8 cellular contexts compared by ENCODE assay signal in genomic region chr3:179811321-179812095, GRCh38.
DNase-seq lines count a peak whose midpoint lies in the region; FAIRE-seq and TF ChIP-seq lines count a peak whose summit lies in the region.

No MANE protein-coding gene starts in this region.

- H3K14ac ChIP-seq in H1 (ENCODE audit: insufficient read length): no peak overlapping the region
- no peak overlapping the region for H3K14ac ChIP-seq in mesenchymal stem cell (ENCODE audit: low read length in 2 of 2)

- CTCF ChIA-PET in A673 (lab: Charles Lee): interaction anchor here (1.1 to 1.4 kb wide), 3 partner anchors 41 to 490 kb away, joined by 3 to 6 read pairs (median 3); no protein-coding TSS in a partner anchor
- CTCF ChIA-PET in HEK293T (lab: Yijun Ruan, JAX): interaction anchor here (0.8 to 1.5 kb wide), 3 partner anchors 40 to 784 kb away, joined by 3 read pairs; no protein-coding TSS in a partner anchor
- CTCF ChIA-PET in H1 (lab: Charles Lee; ENCODE audit: partially characterized antibody): interaction anchor here (0.6 to 3.3 kb wide), 45 partner anchors 10 to 844 kb away, joined by 3 to 29 read pairs (median 5); partner anchors contain the start of gene PEX5L

- TF ChIP-seq CTCF in A673 (conservative IDR thresholded peaks at IDR 0.05; ENCODE audit: low read depth, low read length) (peak; percentile 86), GM12874 (IDR thresholded peaks at IDR 0.05; ENCODE audit: insufficient read depth, low read depth, low read length) (peak; percentile 71; the same call in 1 of the 2 replicates), Loucy (conservative IDR thresholded peaks at IDR 0.05; ENCODE audit: low read length) (peak; percentile 93), H1 (IDR thresholded peaks at IDR 0.05; ENCODE audit: control extremely low read depth in 1 of 3, insufficient read depth in 1 of 3, low read depth in 1 of 3, low read length in 3 of 3) (peak; percentile 5 to 84 (median 79))

- no peaks in the 10 kb centered on the region for H3K4me1 ChIP-seq in A673 (ENCODE audit: insufficient read depth, low read length, poor library complexity, severe bottlenecking)
- peaks cover 8% of the 10 kb centered on the region for H3K4me1 ChIP-seq in Loucy (ENCODE audit: insufficient read depth, low read length, poor library complexity, severe bottlenecking)
- H3K4me1 ChIP-seq in H1 (replicated peaks in 1 of 4; ENCODE audit: control insufficient read depth in 3 of 4, insufficient read depth in 4 of 4, low read length in 3 of 4): no peaks in the 10 kb centered on the region
- no peaks in the 10 kb centered on the region for H3K4me1 ChIP-seq in mesenchymal stem cell (ENCODE audit: control insufficient read depth, insufficient read depth, low read depth, low read length)

- no peaks in the 10 kb centered on the region for H3K9me2 ChIP-seq in Loucy (replicated peaks; ENCODE audit: low read depth, low read length)

- H2BK12ac ChIP-seq in H1 (ENCODE audit: low read depth, low read length) (no peak overlapping the region), mesenchymal stem cell (ENCODE audit: low read length in 2 of 2) (no peak overlapping the region)

- H4K91ac ChIP-seq in H1 (replicated peaks; ENCODE audit: insufficient read length, low read length) (no peak overlapping the region), mesenchymal stem cell (ENCODE audit: low read length) (no peak overlapping the region)

- no peak for TF ChIP-seq EP300 in H1 (IDR thresholded peaks at IDR 0.05; ENCODE audit: borderline replicate concordance in 1 of 2, low read depth in 2 of 2, low read length in 2 of 2)

- H2BK15ac ChIP-seq in H1 (ENCODE audit: low read length) (no peak overlapping the region), mesenchymal stem cell (ENCODE audit: low read depth, poor library complexity, severe bottlenecking) (no peak overlapping the region)

- H3K79me1 ChIP-seq in H1 (ENCODE audit: low read depth, low read length) (no peaks in the 10 kb centered on the region), mesenchymal stem cell (replicated peaks; ENCODE audit: low read length, poor library complexity, severe bottlenecking) (no peaks in the 10 kb centered on the region)

- H3K27me3 ChIP-seq in A673 (replicated peaks; ENCODE audit: insufficient read depth, low read depth, low read length, poor library complexity) (no peaks in the 10 kb centered on the region), Loucy (ENCODE audit: insufficient read depth, low read length, poor library complexity, severe bottlenecking) (no peaks in the 10 kb centered on the region), H1 (replicated peaks in 1 of 4; ENCODE audit: control insufficient read depth in 3 of 4, extremely low read depth in 1 of 4, insufficient read depth in 3 of 4, low read length in 3 of 4) (no peaks in the 10 kb centered on the region), mesenchymal stem cell (ENCODE audit: control insufficient read depth in 1 of 2, insufficient read depth in 1 of 2, low read length in 2 of 2) (no peaks in the 10 kb centered on the region)

- H4K20me1 ChIP-seq in Loucy (ENCODE audit: insufficient read depth, low read length, poor library complexity, severe bottlenecking) (no peaks in the 10 kb centered on the region), H1 (replicated peaks in 1 of 2; ENCODE audit: control insufficient read depth in 1 of 2, insufficient read depth in 2 of 2, low read length in 2 of 2) (no peaks in the 10 kb centered on the region)

- intact Hi-C loops in A673 (cut with micrococcal nuclease; ENCODE audit: unreplicated experiment): loop anchor here (5.0 to 10.0 kb wide), 2 partner anchors 273 to 786 kb away; no protein-coding TSS in a partner anchor

- H2AFZ ChIP-seq in Loucy (ENCODE audit: low read length): peak overlapping the region; percentile 78
- peak overlapping the region; percentile 75; the same call in 1 of the 2 replicates for H2AFZ ChIP-seq in H1 (ENCODE audit: low read length)
- no peak overlapping the region for H2AFZ ChIP-seq in mesenchymal stem cell (ENCODE audit: low read depth, low read length)

- H3K23ac ChIP-seq in H1 (ENCODE audit: insufficient read length): no peak overlapping the region
- H3K23ac ChIP-seq in mesenchymal stem cell (ENCODE audit: low read length in 2 of 2): no peak overlapping the region

- H3K23me2 ChIP-seq in H1 (ENCODE audit: low read depth, low read length): no peaks in the 10 kb centered on the region

- no peak overlapping the region for H3K56ac ChIP-seq in H1 (replicated peaks; ENCODE audit: insufficient read length, low read depth, low read length)

- no peaks in the 10 kb centered on the region for H3K9me3 ChIP-seq in A673 (ENCODE audit: low read depth, low read length, poor library complexity, severe bottlenecking)
- no peaks in the 10 kb centered on the region for H3K9me3 ChIP-seq in Loucy (ENCODE audit: insufficient read depth, low read depth, low read length)
- H3K9me3 ChIP-seq in H1 (ENCODE audit: insufficient read depth in 2 of 2, low read depth in 1 of 2, low read length in 1 of 2): no peaks in the 10 kb centered on the region
- H3K9me3 ChIP-seq in mesenchymal stem cell (ENCODE audit: control insufficient read depth, low read length): no peaks in the 10 kb centered on the region

- H3F3A ChIP-seq in Loucy (ENCODE audit: low read depth): no peaks in the 10 kb centered on the region

- DNase-seq in A673 (ENCODE audit: low spot score) (peak; percentile 78), HEK293T (ENCODE audit: extremely low spot score) (peak; percentile 50), RPMI7951 (ENCODE audit: low read depth) (peak; percentile 68), H1 (ENCODE audit: low read depth in 1 of 2, low spot score in 2 of 2) (peak in 1 of 2 experiments; percentile 21), mesenchymal stem cell (peak; percentile 80), NCI-H1048 (lab: John Stamatoyannopoulos, UW) (no peak)

- H3K9ac ChIP-seq in Loucy (ENCODE audit: low read depth, low read length, poor library complexity, severe bottlenecking): no peak overlapping the region
- H3K9ac ChIP-seq in H1 (replicated peaks in 1 of 4; ENCODE audit: extremely low read depth in 1 of 4, low read depth in 3 of 4, low read length in 3 of 4): no peak overlapping the region
- H3K9ac ChIP-seq in mesenchymal stem cell (ENCODE audit: low read length): peak overlapping the region; percentile 91

- H2AK5ac ChIP-seq in H1 (ENCODE audit: low read depth, low read length) (no peak overlapping the region), mesenchymal stem cell (ENCODE audit: low read length, severe bottlenecking) (no peak overlapping the region)

- WGBS in H1 (ENCODE audit: extremely low coverage in 1 of 2, insufficient coverage in 1 of 2, insufficient read length in 1 of 2, insufficient replicate concordance in 2 of 2, low coverage in 1 of 2, low lambda C conversion rate in 2 of 2, missing lambda C conversion rate in 1 of 2), 2 experiments: 46% methylated on average over 9 of the region's 9 CpGs; no CpG with 5 or more reads in 1 of the 2 experiments
- 7% methylated on average over 5 of the region's 9 CpGs for WGBS in mesenchymal stem cell

- no peak overlapping the region for H3K18ac ChIP-seq in H1 (ENCODE audit: extremely low read depth, low read length)
- no peak overlapping the region for H3K18ac ChIP-seq in mesenchymal stem cell (ENCODE audit: low read depth in 1 of 2, low read length in 2 of 2)

- H4K8ac ChIP-seq in H1 (ENCODE audit: extremely low read depth, insufficient read depth, low read length): no peak overlapping the region
- H4K8ac ChIP-seq in mesenchymal stem cell (ENCODE audit: low read length): no peak overlapping the region

- POLR2A ChIA-PET in A673 (lab: Charles Lee; ENCODE audit: low non-redundant PET) (no interaction called here), HEK293T (lab: Yijun Ruan, JAX) (no interaction called here), H1 (lab: Charles Lee; ENCODE audit: partially characterized antibody) (interaction anchor here (1.0 kb wide), 1 partner anchor 273 kb away, joined by 4 read pairs; no protein-coding TSS in a partner anchor)

- peak; percentile 98 to 99 for TF ChIP-seq RAD21 in H1 (IDR thresholded peaks at IDR 0.05 in 1 of 2, conservative IDR thresholded peaks at IDR 0.05 in 1 of 2; ENCODE audit: low read depth in 2 of 2, low read length in 2 of 2)

- peak; percentile 95 for FAIRE-seq in H1 (lab: Jason Lieb, UNC)

- no peak overlapping the region for H3K4ac ChIP-seq in H1 (replicated peaks; ENCODE audit: insufficient read length, low read depth, low read length)
- no peak overlapping the region for H3K4ac ChIP-seq in mesenchymal stem cell (ENCODE audit: low read depth in 1 of 2, low read length in 2 of 2)

- H4K5ac ChIP-seq in H1 (ENCODE audit: insufficient read length, low read depth, low read length): no peak overlapping the region

- H3K4me3 ChIP-seq in A673 (ENCODE audit: low read depth, low read length, poor library complexity, severe bottlenecking): no peak overlapping the region
- peak overlapping the region; percentile 30 for H3K4me3 ChIP-seq in Loucy (ENCODE audit: low read length, poor library complexity, severe bottlenecking)
- H3K4me3 ChIP-seq in H1 (ENCODE audit: extremely low read depth in 1 of 4, insufficient read depth in 2 of 4, low read depth in 3 of 4, low read length in 4 of 4): no peak overlapping the region
- peak overlapping the region in 1 of 2 experiments; percentile 40 for H3K4me3 ChIP-seq in mesenchymal stem cell (ENCODE audit: insufficient read depth in 1 of 2, low read depth in 1 of 2, low read length in 2 of 2)

- BruUV-seq in A673 (replicated peaks; lab: Mats Ljungman, UMichigan): no TSS peak

- H2BK5ac ChIP-seq in H1 (ENCODE audit: low read depth, low read length) (no peak overlapping the region), mesenchymal stem cell (ENCODE audit: low read depth, low read length, poor library complexity, severe bottlenecking) (no peak overlapping the region)

- TF ChIP-seq POLR2A in H1 (IDR thresholded peaks at IDR 0.05; ENCODE audit: control extremely low read depth in 1 of 2, low read depth in 2 of 2, low read length in 2 of 2): no peak

- H2BK120ac ChIP-seq in H1 (replicated peaks; ENCODE audit: low read depth, low read length) (no peak overlapping the region), mesenchymal stem cell (ENCODE audit: low read depth, low read length) (no peak overlapping the region)

- H3K36me3 ChIP-seq in A673 (ENCODE audit: insufficient read depth, low read length, poor library complexity, severe bottlenecking) (no peaks in the 10 kb centered on the region), Loucy (ENCODE audit: insufficient read depth, low read length) (peaks cover 14% of the 10 kb centered on the region; the same call in 1 of the 2 replicates), H1 (ENCODE audit: control insufficient read depth in 2 of 4, insufficient read depth in 4 of 4, low read length in 3 of 4) (no peaks in the 10 kb centered on the region), mesenchymal stem cell (ENCODE audit: control insufficient read depth in 1 of 2, insufficient read depth in 2 of 2, low read depth in 1 of 2, low read length in 2 of 2) (no peaks in the 10 kb centered on the region)

- peak overlapping the region; percentile 43 for H3K4me2 ChIP-seq in Loucy (ENCODE audit: low read depth, low read length, poor library complexity, severe bottlenecking)
- H3K4me2 ChIP-seq in H1 (ENCODE audit: insufficient read depth in 1 of 2, low read depth in 2 of 2, low read length in 2 of 2): no peak overlapping the region
- H3K4me2 ChIP-seq in mesenchymal stem cell (ENCODE audit: low read length, poor library complexity, severe bottlenecking): no peak overlapping the region

- H3K79me2 ChIP-seq in Loucy (ENCODE audit: insufficient read depth, low read length): no peaks in the 10 kb centered on the region
- no peaks in the 10 kb centered on the region for H3K79me2 ChIP-seq in H1 (ENCODE audit: control insufficient read depth in 1 of 2, insufficient read depth in 2 of 2, low read length in 2 of 2)

- H3K27ac ChIP-seq in A673 (ENCODE audit: low read depth, low read length, poor library complexity, severe bottlenecking) (no peak overlapping the region), H1 (ENCODE audit: low read depth, low read length) (no peak overlapping the region), mesenchymal stem cell (ENCODE audit: low read length, poor library complexity, severe bottlenecking) (peak overlapping the region; percentile 72)

- no peak overlapping the region for H2BK20ac ChIP-seq in H1 (ENCODE audit: low read length)
